In the genomic region with DNA sequence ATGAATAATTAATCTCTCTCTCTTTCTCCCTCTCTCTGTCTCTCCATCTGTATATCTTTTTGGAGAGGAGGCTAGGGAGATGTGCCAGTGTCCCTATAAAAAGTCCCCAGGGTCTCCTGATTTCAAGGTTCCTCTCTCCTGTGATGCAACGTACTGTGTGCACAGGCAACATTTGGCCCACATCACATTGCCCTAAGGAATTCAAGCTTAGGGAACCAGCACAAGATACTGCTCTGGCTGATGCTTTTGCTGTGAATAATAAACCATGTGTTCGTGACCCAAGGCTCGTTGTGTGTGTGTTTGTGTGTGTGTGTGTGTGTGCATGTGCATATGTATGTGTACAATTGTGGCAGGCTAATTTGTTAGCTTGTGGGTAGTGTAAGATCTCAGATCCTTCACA, we compare ENCODE assay signal across 21 cellular contexts. TPM values are rescaled to one million over a fixed set of nuclear protein-coding genes. Genes with fewer than 3 reads are reported as not detected.
DNase-seq lines count a peak whose midpoint lies in the region; ATAC-seq, FAIRE-seq and TF ChIP-seq lines count a peak whose summit lies in the region.
"Had no signal": no experiment of that assay in that cellular context is flagged by ENCODE, and none has a peak within 500 bp of the region (broad histone marks: within the 10 kb centered on the region; RNA-seq: fewer than 3 reads in every experiment).

No MANE protein-coding gene starts in this region.

- no peaks in the 10 kb centered on the region for H3K36me3 ChIP-seq in adipocyte (ENCODE audit: control insufficient read depth, insufficient read depth, low read length, severe bottlenecking)
- H3K36me3 ChIP-seq: heart left ventricle, left lung, MG63, tibial nerve had no signal

- H3K4me1 ChIP-seq in adipocyte (ENCODE audit: control insufficient read depth, insufficient read depth, low read length) = peaks cover 40% of the 10 kb centered on the region

- ATAC-seq in HG03175 (IDR thresholded peaks at IDR 0.05; ENCODE audit: unreplicated experiment) (no peak), HG03439 (IDR thresholded peaks at IDR 0.05; ENCODE audit: unreplicated experiment) (no peak), T-cell (replicated peaks in 1 of 4) (no peak)
- ATAC-seq: activated CD4-positive, CD25-positive, alpha-beta regulatory T cell treated with anti-CD3 and anti-CD28 coated beads, Interleukin-2, amount 50 U/mL, for 24 hours; left lung had no signal

- no peaks in the 10 kb centered on the region for H3K27me3 ChIP-seq in adipocyte (replicated peaks; ENCODE audit: control insufficient read depth, insufficient read depth, low read length)
- H3K27me3 ChIP-seq: heart left ventricle, left lung, MG63, tibial nerve had no signal

- POLR2A ChIA-PET in T-cell (lab: Charles Lee) = interaction anchor here in 1 of 2 donors (0.6 kb wide), 2 partner anchors 9 to 143 kb away, joined by 3 to 4 read pairs; no protein-coding TSS in a partner anchor

- H3K9me3 Mint-ChIP-seq in osteocyte (ENCODE audit: unreplicated experiment) (no peaks in the 10 kb centered on the region), T-cell (no peaks in the 10 kb centered on the region)
- H3K9me3 Mint-ChIP-seq: activated naive CD4-positive, alpha-beta T cell treated with anti-CD3 and anti-CD28 coated beads, Interleukin-2, amount 10 ng/mL, durations not matched to agents 7 days and 5 days had no signal

- H3K4me3 Mint-ChIP-seq in osteocyte (ENCODE audit: unreplicated experiment) (no peak overlapping the region), T-cell (no peak overlapping the region)
- H3K4me3 Mint-ChIP-seq: activated naive CD4-positive, alpha-beta T cell treated with anti-CD3 and anti-CD28 coated beads, Interleukin-2, amount 10 ng/mL, durations not matched to agents 7 days and 5 days had no signal

- DNase-seq in D721Med (ENCODE audit: insufficient read length, low spot score) (no peak), adipocyte (ENCODE audit: low read depth) (peak; percentile 63), fibroblast of villous mesenchyme (ENCODE audit: low read depth) (peak; percentile 70), osteocyte (ENCODE audit: extremely low spot score, unreplicated experiment) (no peak), T-cell (no peak), NCI-H2081 treated with DMSO at 0.1 percent for 48 hours (lab: John Stamatoyannopoulos, UW) (no peak)
- DNase-seq: activated naive CD4-positive, alpha-beta T cell treated with anti-CD3 and anti-CD28 coated beads, Interleukin-2, amount 10 ng/mL, durations not matched to agents 7 days and 5 days; left lung; NCI-H2029 treated with DMSO at 0.1 percent for 48 hours; NCI-H526 treated with DMSO at 0.1 percent for 48 hours; stimulated activated CD4-positive, alpha-beta T cell treated with anti-CD3 and anti-CD28 coated beads, Interleukin-4, amount 100 ng/mL, for 1 hour; T-helper 2 cell had no signal

- peak; percentile 38 for FAIRE-seq in D721Med (lab: Jason Lieb, UNC)
- FAIRE-seq: bronchial epithelial cell had no signal

- peak overlapping the region; percentile 48 for H3K4me3 ChIP-seq in adipocyte (ENCODE audit: low read length)
- H3K4me3 ChIP-seq in fibroblast of villous mesenchyme (ENCODE audit: low read depth, low read length) = no peak overlapping the region
- H3K4me3 ChIP-seq: heart left ventricle, left lung, MG63, tibial nerve had no signal

- H3K27ac Mint-ChIP-seq in osteocyte (ENCODE audit: unreplicated experiment) = peak overlapping the region; percentile 56
- H3K27ac Mint-ChIP-seq in T-cell = no peak overlapping the region
- H3K27ac Mint-ChIP-seq: activated naive CD4-positive, alpha-beta T cell treated with anti-CD3 and anti-CD28 coated beads, Interleukin-2, amount 10 ng/mL, durations not matched to agents 7 days and 5 days had no signal

- H3K9ac ChIP-seq in adipocyte (ENCODE audit: low read length) = peak overlapping the region; percentile 35

- H3K9me3 ChIP-seq in adipocyte (ENCODE audit: control insufficient read depth, low read length) = no peaks in the 10 kb centered on the region
- H3K9me3 ChIP-seq: heart left ventricle, left lung, MG63, tibial nerve had no signal

- H3K27me3 Mint-ChIP-seq in osteocyte (ENCODE audit: unreplicated experiment) = no peaks in the 10 kb centered on the region
- H3K27me3 Mint-ChIP-seq in T-cell = peaks cover 0 to 4% of the 10 kb centered on the region in 2 donors

- H3K4me1 Mint-ChIP-seq in osteocyte (ENCODE audit: unreplicated experiment) (peaks cover 50% of the 10 kb centered on the region), T-cell (no peaks in the 10 kb centered on the region)

- CTCF ChIA-PET in T-cell (lab: Charles Lee) = interaction anchor here (0.6 to 2.5 kb wide), 3 partner anchors 9 to 16 kb away, joined by 4 to 12 read pairs (median 6); no protein-coding TSS in a partner anchor

- no peaks in the 10 kb centered on the region for H3K36me3 Mint-ChIP-seq in osteocyte (ENCODE audit: unreplicated experiment)
- H3K36me3 Mint-ChIP-seq in T-cell = no peaks in the 10 kb centered on the region
- H3K36me3 Mint-ChIP-seq: activated naive CD4-positive, alpha-beta T cell treated with anti-CD3 and anti-CD28 coated beads, Interleukin-2, amount 10 ng/mL, durations not matched to agents 7 days and 5 days had no signal

- TF ChIP-seq CTCF in D721Med (IDR thresholded peaks at IDR 0.05; ENCODE audit: insufficient read depth, missing control alignments) (no peak), fibroblast of villous mesenchyme (IDR thresholded peaks at IDR 0.05; ENCODE audit: insufficient read depth, low read depth, low read length) (no peak), osteocyte (IDR thresholded peaks at IDR 0.05) (no peak)

RNA-seq across cellular contexts. Expression of a gene that starts 9.7 kb away (rescaled TPM):
- total RNA-seq in fibroblast of villous mesenchyme = 1.3 TPM in 2 replicates
- total RNA-seq in osteocyte = 3.0 and 3.8 TPM in 2 replicates
- not detected for total RNA-seq in T-cell
- total RNA-seq: bronchial epithelial cell, HT-29 had no signal

RNA-seq across cellular contexts. Expression of a gene that starts 26.5 kb away (rescaled TPM):
- total RNA-seq in fibroblast of villous mesenchyme = 1.6 and 2.6 TPM in 2 replicates
- total RNA-seq in osteocyte = 1.7 and 2.3 TPM in 2 replicates
- total RNA-seq in T-cell = 1 to 10 TPM; 4.2 to 8.3 (median 5.6) TPM

RNA-seq across cellular contexts. Expression of a gene that starts 53.2 kb away (rescaled TPM):
- total RNA-seq in fibroblast of villous mesenchyme (0.32 and 0.43 TPM in 2 replicates), osteocyte (0.16 and 0.21 TPM in 2 replicates), T-cell (1 to 10 TPM; 1.2 to 2.2 (median 1.6) TPM)
- total RNA-seq: HT-29, RPMI7951 had no signal

RNA-seq across cellular contexts. Expression of a gene that starts 58.1 kb away (rescaled TPM):
- total RNA-seq in fibroblast of villous mesenchyme (370 and 720 TPM in 2 replicates), osteocyte (190 and 208 TPM in 2 replicates), T-cell (1 to 10 TPM; 2.6 to 4.8 (median 3.6) TPM)

Comparison
In these comparisons a context has a peak if more than half of its experiments do, and no peak if none do; other contexts are left out.
1. DNase-seq: peak in adipocyte (single experiment) and fibroblast of villous mesenchyme (single experiment); none in D721Med (single experiment), osteocyte (single experiment), T-cell (0 of 34) and NCI-H2081 treated with DMSO at 0.1 percent for 48 hours (single experiment).